ENCODE assay signal across 1 cellular context in the genomic region with DNA sequence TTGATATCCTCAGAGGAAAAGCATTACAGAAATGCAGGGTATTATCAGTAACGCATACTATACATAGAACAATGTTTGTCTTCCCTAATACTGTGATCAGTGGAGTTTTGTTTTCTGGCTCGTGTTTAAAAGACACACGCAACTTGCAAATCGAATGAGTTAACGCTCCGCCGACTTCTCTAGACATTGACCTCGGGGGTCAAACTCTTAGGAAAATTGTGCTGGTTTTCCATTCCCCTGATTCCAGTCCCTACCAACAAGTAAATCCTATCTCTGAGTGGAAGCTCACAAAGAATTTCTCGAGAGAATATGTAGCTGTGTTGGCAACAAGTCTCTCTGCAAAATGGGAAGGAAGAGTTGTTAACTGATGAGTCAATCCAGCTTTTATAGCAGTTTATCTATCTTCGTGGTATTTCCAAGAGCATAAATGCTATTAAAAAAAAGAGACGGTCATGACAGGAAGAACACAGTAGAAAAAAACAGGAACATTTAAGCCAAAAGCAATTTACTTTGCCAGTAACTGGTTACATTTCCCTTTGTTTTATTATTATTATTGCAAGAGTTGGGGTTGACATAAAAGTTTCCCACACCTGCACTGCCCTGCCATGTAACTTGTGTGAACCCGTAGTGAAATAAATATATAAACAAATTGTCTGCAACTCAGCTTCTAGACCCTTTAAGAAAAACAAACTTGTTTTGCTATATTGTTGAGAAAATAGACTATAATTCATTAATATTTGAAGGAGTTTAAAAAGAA.
TF ChIP-seq lines count a peak whose summit lies in the region.

No MANE protein-coding gene starts in this region.

TF ChIP-seq in liver, 16 proteins besides CTCF, POLR2A, EP300 and RAD21 (continued from another document):
- peak; percentile 94 for TF ChIP-seq HNF4G (IDR thresholded peaks at IDR 0.05)
- TF ChIP-seq, protein P1, sequence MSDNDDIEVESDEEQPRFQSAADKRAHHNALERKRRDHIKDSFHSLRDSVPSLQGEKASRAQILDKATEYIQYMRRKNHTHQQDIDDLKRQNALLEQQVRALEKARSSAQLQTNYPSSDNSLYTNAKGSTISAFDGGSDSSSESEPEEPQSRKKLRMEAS (IDR thresholded peaks at IDR 0.05), result peak; percentile 46
